ENCODE assay signal across 17 cellular contexts in the genomic region with DNA sequence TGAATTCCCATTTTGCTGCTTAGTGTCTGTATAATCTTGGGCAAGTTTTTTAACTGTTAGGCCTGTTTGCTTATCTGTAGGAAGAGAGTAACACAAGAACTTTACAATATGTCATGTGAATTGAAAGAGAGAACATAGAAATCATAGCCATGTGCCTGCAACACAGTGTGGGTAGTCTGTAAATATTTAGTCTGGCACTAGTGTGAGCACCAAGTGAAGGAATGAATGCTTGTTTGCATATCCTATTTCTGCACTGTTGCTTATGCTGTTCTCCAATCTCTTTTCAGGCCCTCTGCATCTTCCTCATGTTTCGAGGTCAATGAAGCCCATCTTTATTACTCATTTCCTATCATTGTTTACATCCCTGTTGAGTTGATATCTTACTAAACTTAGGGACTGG. TPM values are rescaled to one million over a fixed set of nuclear protein-coding genes. Genes with fewer than 3 reads are reported as not detected.
A peak's percentile ranks its signal among the peaks of the same experiment; 100 is the strongest.
DNase-seq lines count a peak whose midpoint lies in the region; ATAC-seq and TF ChIP-seq lines count a peak whose summit lies in the region.
"Had no signal": no experiment of that assay in that cellular context is flagged by ENCODE, and none has a peak within 500 bp of the region (broad histone marks: within the 10 kb centered on the region; RNA-seq: fewer than 3 reads in every experiment).

No MANE protein-coding gene starts in this region.

- TF ChIP-seq CTCF in SK-N-SH (IDR thresholded peaks at IDR 0.05) (no peak), WI38 (IDR thresholded peaks at IDR 0.05; ENCODE audit: low read depth, low read length) (no peak), smooth muscle cell (IDR thresholded peaks at IDR 0.05; ENCODE audit: borderline replicate concordance, insufficient read depth, poor library complexity, severe bottlenecking) (no peak)

- H3K9ac ChIP-seq in SK-N-SH: no peak overlapping the region
- no peak overlapping the region for H3K9ac ChIP-seq in smooth muscle cell (ENCODE audit: low read depth)

- H3K9me2 ChIP-seq in SK-N-SH: no peaks in the 10 kb centered on the region

- H3K4me1 ChIP-seq in SK-N-SH (ENCODE audit: control insufficient read depth in 1 of 2, insufficient read depth in 2 of 2, low read depth in 1 of 2, low read length in 1 of 2): peaks cover 8% of the 10 kb centered on the region in 2 experiments; a peak in 3 of 4 replicates
- peaks cover 6% of the 10 kb centered on the region for H3K4me1 ChIP-seq in smooth muscle cell (ENCODE audit: low read depth)
- H3K4me1 ChIP-seq: foreskin keratinocyte had no signal

- H4K20me1 ChIP-seq in SK-N-SH (ENCODE audit: insufficient read depth) (peaks cover 9% of the 10 kb centered on the region; the same call in 1 of the 2 replicates), smooth muscle cell (ENCODE audit: low read depth) (peaks cover 58% of the 10 kb centered on the region)

- WGBS in SK-N-SH (ENCODE audit: low lambda C conversion rate): 65% methylated on average over 1 of the region's 1 CpG
- 24% methylated on average over 1 of the region's 1 CpG for WGBS in smooth muscle cell (ENCODE audit: low lambda C conversion rate)

- TF ChIP-seq RAD21 in SK-N-SH (IDR thresholded peaks at IDR 0.05; ENCODE audit: low read length): no peak

- no peaks in the 10 kb centered on the region for H3K9me3 ChIP-seq in SK-N-SH
- no peaks in the 10 kb centered on the region for H3K9me3 ChIP-seq in smooth muscle cell (replicated peaks; ENCODE audit: low read depth)

- peak; percentile 44; the same call in 2 of the 3 replicates for ATAC-seq in SK-N-SH treated with all-trans-retinoic acid at 6 μM for 48 hours
- ATAC-seq: foreskin keratinocyte had no signal

- H3K27me3 ChIP-seq in SK-N-SH (ENCODE audit: insufficient read depth): no peaks in the 10 kb centered on the region
- H3K27me3 ChIP-seq in smooth muscle cell (ENCODE audit: low read depth): no peaks in the 10 kb centered on the region
- H3K27me3 ChIP-seq: foreskin keratinocyte had no signal

- H3K4me2 ChIP-seq in SK-N-SH (no peak overlapping the region), smooth muscle cell (peak overlapping the region; percentile 32)

- CTCF ChIA-PET in SK-N-SH (lab: Yijun Ruan, JAX): no interaction called here

- H3K79me2 ChIP-seq in SK-N-SH (ENCODE audit: insufficient read depth) (peaks cover 15% of the 10 kb centered on the region; the same call in 1 of the 2 replicates), smooth muscle cell (ENCODE audit: low read depth) (peaks cover 64% of the 10 kb centered on the region)

- H3K36me3 ChIP-seq in SK-N-SH (replicated peaks in 1 of 2; ENCODE audit: control insufficient read depth in 1 of 2, insufficient read depth in 2 of 2, low read length in 1 of 2) (no peaks in the 10 kb centered on the region), smooth muscle cell (ENCODE audit: low read depth) (no peaks in the 10 kb centered on the region)

- H2AFZ ChIP-seq in SK-N-SH (ENCODE audit: low read depth) (no peak overlapping the region), smooth muscle cell (ENCODE audit: low read depth) (no peak overlapping the region)

- no peak overlapping the region for H3K4me3 ChIP-seq in SK-N-SH (ENCODE audit: low read depth in 2 of 2, low read length in 1 of 2)
- peak overlapping the region; percentile 33; the same call in 1 of the 2 replicates for H3K4me3 ChIP-seq in WI38 (ENCODE audit: low read depth, low read length)
- H3K4me3 ChIP-seq in smooth muscle cell: no peak overlapping the region

- no peak for TF ChIP-seq EP300 in SK-N-SH (IDR thresholded peaks at IDR 0.05; ENCODE audit: borderline replicate concordance in 1 of 2, low read depth in 1 of 2, low read length in 1 of 2)

- H3F3A ChIP-seq in SK-N-SH (replicated peaks; ENCODE audit: insufficient read depth) (no peaks in the 10 kb centered on the region), smooth muscle cell (ENCODE audit: low read depth) (peaks cover 13% of the 10 kb centered on the region)

- POLR2A ChIA-PET in SK-N-SH (lab: Yijun Ruan, JAX): no interaction called here

- H3K27ac ChIP-seq in SK-N-SH (ENCODE audit: low read depth in 2 of 2, low read length in 1 of 2): peak overlapping the region in 1 of 2 experiments; percentile 40; a peak in 1 of 4 replicates
- peak overlapping the region; percentile 75 for H3K27ac ChIP-seq in smooth muscle cell (ENCODE audit: low read depth)
- H3K27ac ChIP-seq: foreskin keratinocyte had no signal

- DNase-seq in SK-N-SH (no peak), iris pigment epithelial cell (ENCODE audit: low read depth) (peak; percentile 90), smooth muscle cell (lab: John Stamatoyannopoulos, UW; ENCODE audit: unreplicated experiment) (no peak), NCI-H1930 (lab: John Stamatoyannopoulos, UW) (no peak), NCI-H345 (lab: John Stamatoyannopoulos, UW) (no peak)
- DNase-seq in activated T-cell treated with anti-CD3 and anti-CD28 coated beads, Interleukin-2, amount 50 U/mL, for 1 hour: no peak
- DNase-seq: activated CD8-positive, alpha-beta memory T cell treated with anti-CD3 and anti-CD28 coated beads for 24 hours; activated naive CD4-positive, alpha-beta T cell treated with anti-CD3 and anti-CD28 coated beads, Interleukin-2, amount 50 U/mL, for 16 hours; DMS 273 treated with DMSO at 0.1 percent for 48 hours; foreskin keratinocyte; islet precursor cell; NCI-H446; RPMI8226; stimulated activated CD4-positive, alpha-beta T cell treated with anti-CD3 and anti-CD28 coated beads, Interleukin-12 subunit alpha, Interleukin-12 subunit beta, amount 100 ng/mL, for 4 hours; T1000 had no signal

TF ChIP-seq in SK-N-SH treated with all-trans-retinoic acid at 6 μM for 48 hours, 23 proteins besides CTCF, POLR2A, EP300 and RAD21 (continues in another document):
- TF ChIP-seq ARNTL (CRISPR knock-in tag; IDR thresholded peaks at IDR 0.05; ENCODE audit: borderline replicate concordance, low read depth) (no peak), ZNF70 (CRISPR knock-in tag; IDR thresholded peaks at IDR 0.05) (no peak), ZFP30 (CRISPR knock-in tag; IDR thresholded peaks at IDR 0.05) (no peak)
- TF ChIP-seq, protein P1, sequence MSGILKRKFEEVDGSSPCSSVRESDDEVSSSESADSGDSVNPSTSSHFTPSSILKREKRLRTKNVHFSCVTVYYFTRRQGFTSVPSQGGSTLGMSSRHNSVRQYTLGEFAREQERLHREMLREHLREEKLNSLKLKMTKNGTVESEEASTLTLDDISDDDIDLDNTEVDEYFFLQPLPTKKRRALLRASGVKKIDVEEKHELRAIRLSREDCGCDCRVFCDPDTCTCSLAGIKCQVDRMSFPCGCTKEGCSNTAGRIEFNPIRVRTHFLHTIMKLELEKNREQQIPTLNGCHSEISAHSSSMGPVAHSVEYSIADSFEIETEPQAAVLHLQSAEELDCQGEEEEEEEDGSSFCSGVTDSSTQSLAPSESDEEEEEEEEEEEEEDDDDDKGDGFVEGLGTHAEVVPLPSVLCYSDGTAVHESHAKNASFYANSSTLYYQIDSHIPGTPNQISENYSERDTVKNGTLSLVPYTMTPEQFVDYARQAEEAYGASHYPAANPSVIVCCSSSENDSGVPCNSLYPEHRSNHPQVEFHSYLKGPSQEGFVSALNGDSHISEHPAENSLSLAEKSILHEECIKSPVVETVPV (CRISPR knock-in tag; IDR thresholded peaks at IDR 0.05): no peak

TF ChIP-seq in SK-N-SH, 30 proteins besides CTCF, POLR2A, EP300 and RAD21 (continues in another document):
- TF ChIP-seq, protein P2, sequence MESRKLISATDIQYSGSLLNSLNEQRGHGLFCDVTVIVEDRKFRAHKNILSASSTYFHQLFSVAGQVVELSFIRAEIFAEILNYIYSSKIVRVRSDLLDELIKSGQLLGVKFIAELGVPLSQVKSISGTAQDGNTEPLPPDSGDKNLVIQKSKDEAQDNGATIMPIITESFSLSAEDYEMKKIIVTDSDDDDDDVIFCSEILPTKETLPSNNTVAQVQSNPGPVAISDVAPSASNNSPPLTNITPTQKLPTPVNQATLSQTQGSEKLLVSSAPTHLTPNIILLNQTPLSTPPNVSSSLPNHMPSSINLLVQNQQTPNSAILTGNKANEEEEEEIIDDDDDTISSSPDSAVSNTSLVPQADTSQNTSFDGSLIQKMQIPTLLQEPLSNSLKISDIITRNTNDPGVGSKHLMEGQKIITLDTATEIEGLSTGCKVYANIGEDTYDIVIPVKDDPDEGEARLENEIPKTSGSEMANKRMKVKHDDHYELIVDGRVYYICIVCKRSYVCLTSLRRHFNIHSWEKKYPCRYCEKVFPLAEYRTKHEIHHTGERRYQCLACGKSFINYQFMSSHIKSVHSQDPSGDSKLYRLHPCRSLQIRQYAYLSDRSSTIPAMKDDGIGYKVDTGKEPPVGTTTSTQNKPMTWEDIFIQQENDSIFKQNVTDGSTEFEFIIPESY (IDR thresholded peaks at IDR 0.05; ENCODE audit: borderline replicate concordance, low read depth): no peak
- TF ChIP-seq RXRA (IDR thresholded peaks at IDR 0.05; ENCODE audit: borderline replicate concordance, low read depth) (no peak), FOXJ3 (CRISPR knock-in tag; IDR thresholded peaks at IDR 0.05) (no peak), TEAD4 (IDR thresholded peaks at IDR 0.05; ENCODE audit: borderline replicate concordance, insufficient read depth) (no peak)

RNA-seq across cellular contexts. Expression of gene CBFA2T2, which starts 49.2 kb away (rescaled TPM):
- polyA plus RNA-seq in SK-N-SH (2012; rRNA removed) (11.0 and 11.7 TPM in 2 replicates), smooth muscle cell (18.2 and 25.1 TPM in 2 replicates)
- 6.2 and 9.3 TPM in 2 replicates for polyA plus RNA-seq in SK-N-SH (2012; cell fraction: cytosol; rRNA removed)
- 34.3 and 42.2 TPM in 2 replicates for polyA plus RNA-seq in SK-N-SH (2012; cell fraction: nucleus; rRNA removed)
- total RNA-seq in smooth muscle cell: 40.3 and 41.6 TPM in 2 replicates
